ENCODE assay signal across 1 cellular context in the genomic region with DNA sequence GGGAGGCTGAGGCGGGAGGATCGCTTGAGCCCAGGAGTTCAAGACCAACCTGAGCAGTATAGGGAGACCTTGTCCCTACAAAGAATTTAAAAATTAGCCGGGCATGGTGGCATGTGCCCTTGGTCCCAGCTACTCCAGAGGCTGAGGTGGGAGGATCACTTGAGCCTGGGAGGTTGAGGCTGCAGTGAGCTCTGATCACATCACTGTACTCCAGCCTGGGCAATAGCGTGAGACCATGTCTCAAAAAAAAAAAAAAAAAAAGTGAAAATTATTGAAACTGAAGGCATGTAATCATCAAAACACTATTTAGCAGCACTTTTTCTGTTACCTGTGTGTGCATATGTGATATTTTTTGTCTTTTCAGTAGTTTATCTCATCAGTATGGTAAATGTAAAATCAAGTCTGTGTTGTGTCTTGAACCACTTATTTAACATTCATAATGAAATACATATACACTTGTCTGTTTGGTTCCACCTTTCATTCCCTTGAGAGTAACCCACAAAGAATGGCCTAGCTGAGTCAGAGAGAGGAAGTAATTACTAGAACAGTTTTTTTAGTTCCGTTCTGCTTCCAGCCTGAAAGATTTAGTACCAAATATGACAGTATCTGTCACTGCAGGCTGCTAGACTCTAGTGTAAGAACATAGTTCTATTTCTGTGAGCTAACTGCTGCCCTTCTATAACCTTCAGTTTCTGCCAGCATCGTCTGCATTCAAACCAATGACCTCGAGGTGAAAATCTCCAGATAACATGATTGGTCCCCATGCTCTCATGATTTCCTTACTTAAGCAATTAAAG.
TF ChIP-seq lines count a peak whose summit lies in the region.

No MANE protein-coding gene starts in this region.

TF ChIP-seq in K562, 482 proteins besides CTCF, POLR2A, EP300 and RAD21 (continued from another document and continues in another):
- TF ChIP-seq, protein P1, sequence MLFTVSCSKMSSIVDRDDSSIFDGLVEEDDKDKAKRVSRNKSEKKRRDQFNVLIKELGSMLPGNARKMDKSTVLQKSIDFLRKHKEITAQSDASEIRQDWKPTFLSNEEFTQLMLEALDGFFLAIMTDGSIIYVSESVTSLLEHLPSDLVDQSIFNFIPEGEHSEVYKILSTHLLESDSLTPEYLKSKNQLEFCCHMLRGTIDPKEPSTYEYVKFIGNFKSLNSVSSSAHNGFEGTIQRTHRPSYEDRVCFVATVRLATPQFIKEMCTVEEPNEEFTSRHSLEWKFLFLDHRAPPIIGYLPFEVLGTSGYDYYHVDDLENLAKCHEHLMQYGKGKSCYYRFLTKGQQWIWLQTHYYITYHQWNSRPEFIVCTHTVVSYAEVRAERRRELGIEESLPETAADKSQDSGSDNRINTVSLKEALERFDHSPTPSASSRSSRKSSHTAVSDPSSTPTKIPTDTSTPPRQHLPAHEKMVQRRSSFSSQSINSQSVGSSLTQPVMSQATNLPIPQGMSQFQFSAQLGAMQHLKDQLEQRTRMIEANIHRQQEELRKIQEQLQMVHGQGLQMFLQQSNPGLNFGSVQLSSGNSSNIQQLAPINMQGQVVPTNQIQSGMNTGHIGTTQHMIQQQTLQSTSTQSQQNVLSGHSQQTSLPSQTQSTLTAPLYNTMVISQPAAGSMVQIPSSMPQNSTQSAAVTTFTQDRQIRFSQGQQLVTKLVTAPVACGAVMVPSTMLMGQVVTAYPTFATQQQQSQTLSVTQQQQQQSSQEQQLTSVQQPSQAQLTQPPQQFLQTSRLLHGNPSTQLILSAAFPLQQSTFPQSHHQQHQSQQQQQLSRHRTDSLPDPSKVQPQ (CRISPR knock-in tag; IDR thresholded peaks at IDR 0.05; ENCODE audit: borderline replicate concordance): no peak
- TF ChIP-seq HNRNPL (IDR thresholded peaks at IDR 0.05; ENCODE audit: low read depth, low read length) (no peak), EZH2 (IDR thresholded peaks at IDR 0.05; ENCODE audit: borderline replicate concordance, low read depth, low read length) (no peak), MCM2 (IDR thresholded peaks at IDR 0.05; ENCODE audit: low read depth) (no peak), ASH1L (IDR thresholded peaks at IDR 0.05; ENCODE audit: borderline replicate concordance, low read depth, partially characterized antibody) (no peak), ATF1 (CRISPR knock-in tag; IDR thresholded peaks at IDR 0.05) (no peak), ATF1 (tag; IDR thresholded peaks at IDR 0.05) (peak; percentile 33; the same call in 1 of the 2 replicates), ZNF263 (CRISPR knock-in tag; IDR thresholded peaks at IDR 0.05; ENCODE audit: borderline replicate concordance) (no peak), SLC30A9 (CRISPR knock-in tag; IDR thresholded peaks at IDR 0.05) (no peak), MEF2D (tag; conservative IDR thresholded peaks at IDR 0.05; ENCODE audit: low read depth) (peak; percentile 87), HMG20A (CRISPR knock-in tag; conservative IDR thresholded peaks at IDR 0.05) (no peak), HOXB6 (CRISPR knock-in tag; IDR thresholded peaks at IDR 0.05; ENCODE audit: borderline replicate concordance) (no peak), ZNF507 (tag; conservative IDR thresholded peaks at IDR 0.05) (no peak), ZKSCAN3 (CRISPR knock-in tag; IDR thresholded peaks at IDR 0.05) (no peak), CHD4 (IDR thresholded peaks at IDR 0.05; ENCODE audit: insufficient read depth, insufficient replicate concordance, low read depth, low read length, poor library complexity, severe bottlenecking) (no peak), TOE1 (IDR thresholded peaks at IDR 0.05; ENCODE audit: borderline replicate concordance) (no peak), TOE1 (CRISPR knock-in tag; IDR thresholded peaks at IDR 0.05; ENCODE audit: borderline replicate concordance, low read depth) (no peak), BCOR (IDR thresholded peaks at IDR 0.05) (no peak), NFXL1 (CRISPR knock-in tag; IDR thresholded peaks at IDR 0.05) (no peak), CXXC5 (CRISPR knock-in tag; IDR thresholded peaks at IDR 0.05) (no peak), ZNF584 (CRISPR knock-in tag; IDR thresholded peaks at IDR 0.05; ENCODE audit: low read depth) (0 out of 2 replicates have a peak, but pooled peaks have one; percentile 39), ZEB2 (IDR thresholded peaks at IDR 0.05) (no peak), EGR1 (conservative IDR thresholded peaks at IDR 0.05) (no peak), FUS (optimal IDR thresholded peaks at IDR 0.05; ENCODE audit: low read depth, low read length) (no peak), ZNF436 (CRISPR knock-in tag; IDR thresholded peaks at IDR 0.05) (no peak), SIX5 (IDR thresholded peaks at IDR 0.05; ENCODE audit: borderline replicate concordance in 1 of 2, insufficient read depth in 1 of 2, low read depth in 1 of 2, low read length in 2 of 2) (no peak), PURB (CRISPR knock-in tag; IDR thresholded peaks at IDR 0.05; ENCODE audit: low read depth) (no peak), TAF15 (IDR thresholded peaks at IDR 0.05; ENCODE audit: low read depth, low read length) (no peak), SMARCA4 (IDR thresholded peaks at IDR 0.05) (peak; percentile 91), SMAD4 (CRISPR knock-in tag; conservative IDR thresholded peaks at IDR 0.05) (peak; percentile 79; the same call in 1 of the 2 replicates), RBM14 (IDR thresholded peaks at IDR 0.05; ENCODE audit: borderline replicate concordance, insufficient read depth, low read depth, low read length) (no peak), ELF4 (CRISPR knock-in tag; IDR thresholded peaks at IDR 0.05) (no peak), KDM1A (IDR thresholded peaks at IDR 0.05) (peak in 1 of 2 experiments; percentile 36; a peak in 1 of 4 replicates)
- TF ChIP-seq, protein P2, sequence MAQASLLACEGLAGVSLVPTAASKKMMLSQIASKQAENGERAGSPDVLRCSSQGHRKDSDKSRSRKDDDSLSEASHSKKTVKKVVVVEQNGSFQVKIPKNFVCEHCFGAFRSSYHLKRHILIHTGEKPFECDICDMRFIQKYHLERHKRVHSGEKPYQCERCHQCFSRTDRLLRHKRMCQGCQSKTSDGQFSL (CRISPR knock-in tag; IDR thresholded peaks at IDR 0.05): no peak
- TF ChIP-seq, protein P2 (tag; IDR thresholded peaks at IDR 0.05): no peak
- TF ChIP-seq, protein P3, sequence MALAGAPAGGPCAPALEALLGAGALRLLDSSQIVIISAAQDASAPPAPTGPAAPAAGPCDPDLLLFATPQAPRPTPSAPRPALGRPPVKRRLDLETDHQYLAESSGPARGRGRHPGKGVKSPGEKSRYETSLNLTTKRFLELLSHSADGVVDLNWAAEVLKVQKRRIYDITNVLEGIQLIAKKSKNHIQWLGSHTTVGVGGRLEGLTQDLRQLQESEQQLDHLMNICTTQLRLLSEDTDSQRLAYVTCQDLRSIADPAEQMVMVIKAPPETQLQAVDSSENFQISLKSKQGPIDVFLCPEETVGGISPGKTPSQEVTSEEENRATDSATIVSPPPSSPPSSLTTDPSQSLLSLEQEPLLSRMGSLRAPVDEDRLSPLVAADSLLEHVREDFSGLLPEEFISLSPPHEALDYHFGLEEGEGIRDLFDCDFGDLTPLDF (CRISPR knock-in tag; IDR thresholded peaks at IDR 0.05): no peak
- TF ChIP-seq, protein P4, sequence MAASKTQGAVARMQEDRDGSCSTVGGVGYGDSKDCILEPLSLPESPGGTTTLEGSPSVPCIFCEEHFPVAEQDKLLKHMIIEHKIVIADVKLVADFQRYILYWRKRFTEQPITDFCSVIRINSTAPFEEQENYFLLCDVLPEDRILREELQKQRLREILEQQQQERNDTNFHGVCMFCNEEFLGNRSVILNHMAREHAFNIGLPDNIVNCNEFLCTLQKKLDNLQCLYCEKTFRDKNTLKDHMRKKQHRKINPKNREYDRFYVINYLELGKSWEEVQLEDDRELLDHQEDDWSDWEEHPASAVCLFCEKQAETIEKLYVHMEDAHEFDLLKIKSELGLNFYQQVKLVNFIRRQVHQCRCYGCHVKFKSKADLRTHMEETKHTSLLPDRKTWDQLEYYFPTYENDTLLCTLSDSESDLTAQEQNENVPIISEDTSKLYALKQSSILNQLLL (CRISPR knock-in tag; IDR thresholded peaks at IDR 0.05; ENCODE audit: borderline replicate concordance): no peak
- TF ChIP-seq, protein P5, sequence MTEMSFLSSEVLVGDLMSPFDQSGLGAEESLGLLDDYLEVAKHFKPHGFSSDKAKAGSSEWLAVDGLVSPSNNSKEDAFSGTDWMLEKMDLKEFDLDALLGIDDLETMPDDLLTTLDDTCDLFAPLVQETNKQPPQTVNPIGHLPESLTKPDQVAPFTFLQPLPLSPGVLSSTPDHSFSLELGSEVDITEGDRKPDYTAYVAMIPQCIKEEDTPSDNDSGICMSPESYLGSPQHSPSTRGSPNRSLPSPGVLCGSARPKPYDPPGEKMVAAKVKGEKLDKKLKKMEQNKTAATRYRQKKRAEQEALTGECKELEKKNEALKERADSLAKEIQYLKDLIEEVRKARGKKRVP (CRISPR knock-in tag; IDR thresholded peaks at IDR 0.05): no peak
- TF ChIP-seq, protein P6, sequence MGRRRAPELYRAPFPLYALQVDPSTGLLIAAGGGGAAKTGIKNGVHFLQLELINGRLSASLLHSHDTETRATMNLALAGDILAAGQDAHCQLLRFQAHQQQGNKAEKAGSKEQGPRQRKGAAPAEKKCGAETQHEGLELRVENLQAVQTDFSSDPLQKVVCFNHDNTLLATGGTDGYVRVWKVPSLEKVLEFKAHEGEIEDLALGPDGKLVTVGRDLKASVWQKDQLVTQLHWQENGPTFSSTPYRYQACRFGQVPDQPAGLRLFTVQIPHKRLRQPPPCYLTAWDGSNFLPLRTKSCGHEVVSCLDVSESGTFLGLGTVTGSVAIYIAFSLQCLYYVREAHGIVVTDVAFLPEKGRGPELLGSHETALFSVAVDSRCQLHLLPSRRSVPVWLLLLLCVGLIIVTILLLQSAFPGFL (CRISPR knock-in tag; IDR thresholded peaks at IDR 0.05): no peak
- TF ChIP-seq, protein P7, sequence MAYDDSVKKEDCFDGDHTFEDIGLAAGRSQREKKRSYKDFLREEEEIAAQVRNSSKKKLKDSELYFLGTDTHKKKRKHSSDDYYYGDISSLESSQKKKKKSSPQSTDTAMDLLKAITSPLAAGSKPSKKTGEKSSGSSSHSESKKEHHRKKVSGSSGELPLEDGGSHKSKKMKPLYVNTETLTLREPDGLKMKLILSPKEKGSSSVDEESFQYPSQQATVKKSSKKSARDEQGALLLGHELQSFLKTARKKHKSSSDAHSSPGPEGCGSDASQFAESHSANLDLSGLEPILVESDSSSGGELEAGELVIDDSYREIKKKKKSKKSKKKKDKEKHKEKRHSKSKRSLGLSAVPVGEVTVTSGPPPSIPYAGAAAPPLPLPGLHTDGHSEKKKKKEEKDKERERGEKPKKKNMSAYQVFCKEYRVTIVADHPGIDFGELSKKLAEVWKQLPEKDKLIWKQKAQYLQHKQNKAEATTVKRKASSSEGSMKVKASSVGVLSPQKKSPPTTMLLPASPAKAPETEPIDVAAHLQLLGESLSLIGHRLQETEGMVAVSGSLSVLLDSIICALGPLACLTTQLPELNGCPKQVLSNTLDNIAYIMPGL (CRISPR knock-in tag; IDR thresholded peaks at IDR 0.05): no peak
- TF ChIP-seq, protein P8, sequence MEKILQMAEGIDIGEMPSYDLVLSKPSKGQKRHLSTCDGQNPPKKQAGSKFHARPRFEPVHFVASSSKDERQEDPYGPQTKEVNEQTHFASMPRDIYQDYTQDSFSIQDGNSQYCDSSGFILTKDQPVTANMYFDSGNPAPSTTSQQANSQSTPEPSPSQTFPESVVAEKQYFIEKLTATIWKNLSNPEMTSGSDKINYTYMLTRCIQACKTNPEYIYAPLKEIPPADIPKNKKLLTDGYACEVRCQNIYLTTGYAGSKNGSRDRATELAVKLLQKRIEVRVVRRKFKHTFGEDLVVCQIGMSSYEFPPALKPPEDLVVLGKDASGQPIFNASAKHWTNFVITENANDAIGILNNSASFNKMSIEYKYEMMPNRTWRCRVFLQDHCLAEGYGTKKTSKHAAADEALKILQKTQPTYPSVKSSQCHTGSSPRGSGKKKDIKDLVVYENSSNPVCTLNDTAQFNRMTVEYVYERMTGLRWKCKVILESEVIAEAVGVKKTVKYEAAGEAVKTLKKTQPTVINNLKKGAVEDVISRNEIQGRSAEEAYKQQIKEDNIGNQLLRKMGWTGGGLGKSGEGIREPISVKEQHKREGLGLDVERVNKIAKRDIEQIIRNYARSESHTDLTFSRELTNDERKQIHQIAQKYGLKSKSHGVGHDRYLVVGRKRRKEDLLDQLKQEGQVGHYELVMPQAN (IDR thresholded peaks at IDR 0.05; ENCODE audit: borderline replicate concordance): no peak
- TF ChIP-seq, protein P9, sequence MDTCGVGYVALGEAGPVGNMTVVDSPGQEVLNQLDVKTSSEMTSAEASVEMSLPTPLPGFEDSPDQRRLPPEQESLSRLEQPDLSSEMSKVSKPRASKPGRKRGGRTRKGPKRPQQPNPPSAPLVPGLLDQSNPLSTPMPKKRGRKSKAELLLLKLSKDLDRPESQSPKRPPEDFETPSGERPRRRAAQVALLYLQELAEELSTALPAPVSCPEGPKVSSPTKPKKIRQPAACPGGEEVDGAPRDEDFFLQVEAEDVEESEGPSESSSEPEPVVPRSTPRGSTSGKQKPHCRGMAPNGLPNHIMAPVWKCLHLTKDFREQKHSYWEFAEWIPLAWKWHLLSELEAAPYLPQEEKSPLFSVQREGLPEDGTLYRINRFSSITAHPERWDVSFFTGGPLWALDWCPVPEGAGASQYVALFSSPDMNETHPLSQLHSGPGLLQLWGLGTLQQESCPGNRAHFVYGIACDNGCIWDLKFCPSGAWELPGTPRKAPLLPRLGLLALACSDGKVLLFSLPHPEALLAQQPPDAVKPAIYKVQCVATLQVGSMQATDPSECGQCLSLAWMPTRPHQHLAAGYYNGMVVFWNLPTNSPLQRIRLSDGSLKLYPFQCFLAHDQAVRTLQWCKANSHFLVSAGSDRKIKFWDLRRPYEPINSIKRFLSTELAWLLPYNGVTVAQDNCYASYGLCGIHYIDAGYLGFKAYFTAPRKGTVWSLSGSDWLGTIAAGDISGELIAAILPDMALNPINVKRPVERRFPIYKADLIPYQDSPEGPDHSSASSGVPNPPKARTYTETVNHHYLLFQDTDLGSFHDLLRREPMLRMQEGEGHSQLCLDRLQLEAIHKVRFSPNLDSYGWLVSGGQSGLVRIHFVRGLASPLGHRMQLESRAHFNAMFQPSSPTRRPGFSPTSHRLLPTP (IDR thresholded peaks at IDR 0.05; ENCODE audit: borderline replicate concordance, extremely low read depth, insufficient read length): no peak
